Comparison of ENCODE assay signal across 1 cellular context in genomic region chr15:56868251-56868650, GRCh38.
TF ChIP-seq lines count a peak whose summit lies in the region.

No MANE protein-coding gene starts in this region.

TF ChIP-seq in GM23338, 12 proteins besides CTCF, POLR2A, EP300 and RAD21 (continued from another document):
- TF ChIP-seq ZNF462 (CRISPR knock-in tag; IDR thresholded peaks at IDR 0.05), result no peak
- no peak for TF ChIP-seq POLR2AphosphoS5 (IDR thresholded peaks at IDR 0.05; ENCODE audit: low read depth)
- no peak for TF ChIP-seq EZH2 (IDR thresholded peaks at IDR 0.05; ENCODE audit: low read depth, unreplicated experiment)
- TF ChIP-seq STAT1 (IDR thresholded peaks at IDR 0.05; ENCODE audit: unreplicated experiment), result no peak
